24 cellular contexts compared by ENCODE assay signal in genomic region chr17:16434662-16435061, GRCh38. TPM values are rescaled to one million over a fixed set of nuclear protein-coding genes. Genes with fewer than 3 reads are reported as not detected.
A peak's percentile ranks its signal among the peaks of the same experiment; 100 is the strongest.
DNase-seq lines count a peak whose midpoint lies in the region; ATAC-seq lines count a peak whose summit lies in the region.
"Had no signal": no experiment of that assay in that cellular context is flagged by ENCODE, and none has a peak within 500 bp of the region (broad histone marks: within the 10 kb centered on the region; RNA-seq: fewer than 3 reads in every experiment).

No MANE protein-coding gene starts in this region.

- no peak overlapping the region for H2AFZ ChIP-seq in Karpas-422 (ENCODE audit: low read length)

- H3K36me3 ChIP-seq in Karpas-422 (ENCODE audit: insufficient read depth, low read length): peaks cover 6% of the 10 kb centered on the region
- H3K36me3 ChIP-seq: colonic mucosa had no signal

- no peaks in the 10 kb centered on the region for H3K27me3 ChIP-seq in Karpas-422 (ENCODE audit: low read length)
- H3K27me3 ChIP-seq: colonic mucosa, SJSA1 had no signal

- H3K4me3 ChIP-seq in Karpas-422 (ENCODE audit: low read length): no peak overlapping the region
- H3K4me3 ChIP-seq: colonic mucosa, lung, SJSA1, smooth muscle cell had no signal

- H3K79me2 ChIP-seq in Karpas-422 (ENCODE audit: low read length): peaks cover 9% of the 10 kb centered on the region

- no peak for DNase-seq in activated CD8-positive, alpha-beta memory T cell treated with anti-CD3 and anti-CD28 coated beads, Interleukin-2, amount 10 ng/mL, durations not matched to agents 7 days and 5 days
- DNase-seq in activated CD8-positive, alpha-beta memory T cell treated with anti-CD3 and anti-CD28 coated beads, Interleukin-2, amount 50 U/mL, for 48 hours: no peak
- DNase-seq in Karpas-422: no peak
- peak; percentile 71 for DNase-seq in ecto neural progenitor cell (ENCODE audit: low spot score)
- no peak for DNase-seq in iPS-NIHi11 (ENCODE audit: low spot score)
- DNase-seq in T-helper 9 cell: no peak
- no peak for DNase-seq in SIG-M5 treated with dmso at 0.1 percent for 504 hours (lab: John Stamatoyannopoulos, UW; ENCODE audit: unreplicated experiment)
- DNase-seq: activated CD4-positive, alpha-beta T cell treated with anti-CD3 and anti-CD28 coated beads, Interleukin-2, amount 50 U/mL, for 1 hour; colonic mucosa; Kasumi-1; kidney glomerular epithelial cell; NCI-H1048; NCI-H2029; NCI-H345; occipital lobe; PC-3; stimulated activated CD4-positive, alpha-beta T cell treated with anti-CD3 and anti-CD28 coated beads, Interleukin-2, amount 100 ng/mL, for 48 hours; stimulated activated naive CD8-positive, alpha-beta T cell treated with anti-CD3 and anti-CD28 coated beads, Interleukin-15, Interleukin-2, amounts not matched to agents 100 U/mL and 50 U/mL, for 24 hours; T-helper 2 cell had no signal

- peaks cover 14% of the 10 kb centered on the region for H3K36me3 Mint-ChIP-seq in activated CD8-positive, alpha-beta memory T cell treated with anti-CD3 and anti-CD28 coated beads, Interleukin-2, amount 10 ng/mL, durations not matched to agents 7 days and 5 days
- peaks cover 43% of the 10 kb centered on the region for H3K36me3 Mint-ChIP-seq in stimulated activated memory B cell treated with anti-CD40 and anti-IgM and Interleukin-4, amounts not matched to agents 10 μg/mL and 1 μg/mL and 100 μg/mL, for 72 hours

- H4K20me1 ChIP-seq in Karpas-422 (ENCODE audit: insufficient read depth, low read depth, low read length): peaks cover 3% of the 10 kb centered on the region; the same call in 1 of the 2 replicates

- no peaks in the 10 kb centered on the region for H3K9me3 ChIP-seq in Karpas-422 (ENCODE audit: low read length)
- H3K9me3 ChIP-seq: colonic mucosa, SJSA1 had no signal

- peaks cover 12% of the 10 kb centered on the region for H3K4me1 Mint-ChIP-seq in activated CD8-positive, alpha-beta memory T cell treated with anti-CD3 and anti-CD28 coated beads, Interleukin-2, amount 10 ng/mL, durations not matched to agents 7 days and 5 days
- H3K4me1 Mint-ChIP-seq in stimulated activated memory B cell treated with anti-CD40 and anti-IgM and Interleukin-4, amounts not matched to agents 10 μg/mL and 1 μg/mL and 100 μg/mL, for 72 hours: peaks cover 29% of the 10 kb centered on the region

- H3K27ac ChIP-seq in Karpas-422 (ENCODE audit: low read length): no peak overlapping the region
- H3K27ac ChIP-seq: colonic mucosa, SJSA1, VCaP had no signal

- H3K4me3 Mint-ChIP-seq in activated CD8-positive, alpha-beta memory T cell treated with anti-CD3 and anti-CD28 coated beads, Interleukin-2, amount 10 ng/mL, durations not matched to agents 7 days and 5 days: no peak overlapping the region
- H3K4me3 Mint-ChIP-seq in stimulated activated memory B cell treated with anti-CD40 and anti-IgM and Interleukin-4, amounts not matched to agents 10 μg/mL and 1 μg/mL and 100 μg/mL, for 72 hours: no peak overlapping the region

- H3K27ac Mint-ChIP-seq in activated CD8-positive, alpha-beta memory T cell treated with anti-CD3 and anti-CD28 coated beads, Interleukin-2, amount 10 ng/mL, durations not matched to agents 7 days and 5 days: peak overlapping the region; percentile 47
- peak overlapping the region; percentile 5 for H3K27ac Mint-ChIP-seq in stimulated activated memory B cell treated with anti-CD40 and anti-IgM and Interleukin-4, amounts not matched to agents 10 μg/mL and 1 μg/mL and 100 μg/mL, for 72 hours

- H3K27me3 Mint-ChIP-seq in activated CD8-positive, alpha-beta memory T cell treated with anti-CD3 and anti-CD28 coated beads, Interleukin-2, amount 10 ng/mL, durations not matched to agents 7 days and 5 days: no peaks in the 10 kb centered on the region
- no peaks in the 10 kb centered on the region for H3K27me3 Mint-ChIP-seq in stimulated activated memory B cell treated with anti-CD40 and anti-IgM and Interleukin-4, amounts not matched to agents 10 μg/mL and 1 μg/mL and 100 μg/mL, for 72 hours

- peaks cover 7% of the 10 kb centered on the region for H3K4me1 ChIP-seq in Karpas-422 (ENCODE audit: low read length)
- H3K4me1 ChIP-seq: colonic mucosa had no signal

- no peaks in the 10 kb centered on the region for H3K9me3 Mint-ChIP-seq in activated CD8-positive, alpha-beta memory T cell treated with anti-CD3 and anti-CD28 coated beads, Interleukin-2, amount 10 ng/mL, durations not matched to agents 7 days and 5 days (ENCODE audit: low read depth)
- no peaks in the 10 kb centered on the region for H3K9me3 Mint-ChIP-seq in stimulated activated memory B cell treated with anti-CD40 and anti-IgM and Interleukin-4, amounts not matched to agents 10 μg/mL and 1 μg/mL and 100 μg/mL, for 72 hours

- no peak overlapping the region for H3K4me2 ChIP-seq in Karpas-422 (ENCODE audit: low read depth, low read length, poor library complexity, severe bottlenecking)
- H3K4me2 ChIP-seq: smooth muscle cell had no signal

- peak overlapping the region; percentile 27; the same call in 1 of the 2 replicates for H3K9ac ChIP-seq in Karpas-422 (ENCODE audit: low read length)

- CTCF ChIA-PET in activated CD8-positive, alpha-beta memory T cell treated with anti-CD3 and anti-CD28 coated beads, Interleukin-2, amount 10 ng/mL, durations not matched to agents 7 days and 5 days (lab: Charles Lee): interaction anchor here (0.9 kb wide), 1 partner anchor 19 kb away, joined by 3 read pairs; the partner anchor contains the start of gene TRPV2

- no peak for ATAC-seq in activated CD8-positive, alpha-beta memory T cell treated with anti-CD3 and anti-CD28 coated beads, Interleukin-2, amount 10 ng/mL, durations not matched to agents 7 days and 5 days
- ATAC-seq in stimulated activated memory B cell treated with anti-CD40 and anti-IgM and Interleukin-4, amounts not matched to agents 10 μg/mL and 1 μg/mL and 100 μg/mL, for 72 hours: no peak
- ATAC-seq: PC-3; stimulated activated naive CD8-positive, alpha-beta T cell treated with anti-CD3 and anti-CD28 coated beads, Interleukin-15, Interleukin-2, amounts not matched to agents 100 U/mL and 50 U/mL, for 24 hours had no signal

- no peaks in the 10 kb centered on the region for H3K9me2 ChIP-seq in Karpas-422 (replicated peaks; ENCODE audit: insufficient read depth, low read length)

RNA-seq across cellular contexts. Expression of gene TRPV2, which starts 19.3 kb away (rescaled TPM):
- 100 to 1,000 TPM; 124 to 129 TPM for total RNA-seq in activated CD8-positive, alpha-beta memory T cell treated with anti-CD3 and anti-CD28 coated beads, Interleukin-2, amount 10 ng/mL, durations not matched to agents 7 days and 5 days
- total RNA-seq in Karpas-422 (2014; rRNA removed; shearing (Covaris generic); ENCODE audit: low replicate concordance): 14.2 and 30.1 TPM in 2 replicates

RNA-seq across cellular contexts. Expression of gene UBB, which starts 53.8 kb away (rescaled TPM):
- 1,000 to 10,000 TPM; 1,297 to 1,567 TPM for total RNA-seq in activated CD8-positive, alpha-beta memory T cell treated with anti-CD3 and anti-CD28 coated beads, Interleukin-2, amount 10 ng/mL, durations not matched to agents 7 days and 5 days
- 1,060 and 1,155 TPM in 2 replicates for total RNA-seq in Karpas-422 (2014; rRNA removed; shearing (Covaris generic); ENCODE audit: low replicate concordance)

RNA-seq across cellular contexts. Expression of gene LRRC75A, which starts 57.3 kb away (rescaled TPM):
- total RNA-seq in activated CD8-positive, alpha-beta memory T cell treated with anti-CD3 and anti-CD28 coated beads, Interleukin-2, amount 10 ng/mL, durations not matched to agents 7 days and 5 days: 1 to 10 TPM; 3.0 to 4.6 TPM
- total RNA-seq in Karpas-422 (2014; rRNA removed; shearing (Covaris generic); ENCODE audit: low replicate concordance): 2.4 and 5.2 TPM in 2 replicates
